37 cellular contexts compared by ENCODE assay signal in the genomic region with DNA sequence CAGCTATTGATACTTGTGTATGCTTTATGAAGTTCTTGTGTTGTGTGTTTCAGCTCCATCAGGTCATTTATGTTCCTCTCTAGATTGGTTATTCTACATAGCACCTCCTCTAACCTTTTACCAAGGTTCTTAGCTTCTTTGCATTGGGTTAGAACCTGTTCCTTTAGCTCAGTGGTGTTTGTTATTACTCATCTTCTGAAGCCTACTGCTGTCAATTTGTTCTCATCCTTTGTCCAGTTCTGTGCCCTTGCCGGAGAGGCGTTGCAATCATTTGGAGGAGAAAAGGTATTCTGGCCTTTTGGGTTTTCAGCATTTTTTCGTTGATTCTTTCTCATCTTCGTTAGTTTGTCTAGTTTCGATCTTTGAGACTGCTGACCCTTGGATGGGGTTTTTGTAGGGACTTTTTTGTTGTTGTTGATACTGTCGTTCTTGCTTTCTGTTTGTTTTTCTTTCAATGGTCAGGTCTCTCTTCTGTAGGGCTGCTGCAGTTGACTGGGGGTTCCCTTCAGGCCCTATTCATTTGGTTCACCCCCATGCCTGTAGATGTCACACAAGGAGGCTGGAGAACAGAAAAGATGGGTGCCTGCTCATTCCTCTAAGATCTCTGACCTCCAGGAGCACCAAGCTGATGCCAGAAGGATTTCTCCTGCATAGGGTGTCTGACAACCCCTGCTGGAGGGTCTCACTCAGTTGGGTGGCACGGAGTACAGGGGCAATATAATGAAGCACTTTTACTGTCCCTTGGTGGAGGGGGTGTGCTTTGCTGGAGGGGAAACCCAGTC. TPM values are rescaled to one million over a fixed set of nuclear protein-coding genes. Genes with fewer than 3 reads are reported as not detected.
DNase-seq lines count a peak whose midpoint lies in the region; ATAC-seq and TF ChIP-seq lines count a peak whose summit lies in the region.
"Had no signal": no experiment of that assay in that cellular context is flagged by ENCODE, and none has a peak within 500 bp of the region (broad histone marks: within the 10 kb centered on the region; RNA-seq: fewer than 3 reads in every experiment).

No MANE protein-coding gene starts in this region.

- peaks cover 1% of the 10 kb centered on the region for H3K4me1 Mint-ChIP-seq in progenitor cell of endocrine pancreas (ENCODE audit: low read depth)
- H3K4me1 Mint-ChIP-seq in osteocyte (ENCODE audit: unreplicated experiment), result no peaks in the 10 kb centered on the region
- H3K4me1 Mint-ChIP-seq: stimulated activated effector memory CD8-positive, alpha-beta T cell treated with anti-CD3 and anti-CD28 coated beads, Interleukin-12 subunit alpha, Interleukin-12 subunit beta, amount 100 ng/mL, for 72 hours; T-helper 17 cell had no signal

- H3K27ac Mint-ChIP-seq in progenitor cell of endocrine pancreas (peak overlapping the region; percentile 31), osteocyte (ENCODE audit: unreplicated experiment) (no peak overlapping the region)
- H3K27ac Mint-ChIP-seq: activated T-cell treated with anti-CD3 and anti-CD28 coated beads, Interleukin-2, amount 50 U/mL, for 72 hours; H9; natural killer cell treated with Interleukin-12 subunit alpha and Interleukin-12 subunit beta and Interleukin-15 and Interleukin-18, amount 100 ng/mL, for 72 hours; stimulated activated effector memory CD8-positive, alpha-beta T cell treated with anti-CD3 and anti-CD28 coated beads, Interleukin-12 subunit alpha, Interleukin-12 subunit beta, amount 100 ng/mL, for 72 hours; T-helper 17 cell had no signal

- peak; percentile 62 for ATAC-seq in GM18870 (IDR thresholded peaks at IDR 0.05; ENCODE audit: unreplicated experiment)
- ATAC-seq in GM21786 (IDR thresholded peaks at IDR 0.05; ENCODE audit: unreplicated experiment), result peak; percentile 54
- peak; percentile 71 for ATAC-seq in HG02938 (IDR thresholded peaks at IDR 0.05; ENCODE audit: unreplicated experiment)
- no peak for ATAC-seq in GM19397 (IDR thresholded peaks at IDR 0.05; ENCODE audit: unreplicated experiment)
- ATAC-seq: activated CD4-positive, CD25-positive, alpha-beta regulatory T cell treated with anti-CD3 and anti-CD28 coated beads, Interleukin-2, amount 50 U/mL, for 24 hours; activated T-cell treated with anti-CD3 and anti-CD28 coated beads, Interleukin-2, amount 50 U/mL, for 72 hours; lower lobe of right lung; natural killer cell treated with Interleukin-12 subunit alpha and Interleukin-12 subunit beta and Interleukin-15 and Interleukin-18, amount 100 ng/mL, for 72 hours; Panc1; stimulated activated effector memory CD8-positive, alpha-beta T cell treated with anti-CD3 and anti-CD28 coated beads, Interleukin-12 subunit alpha, Interleukin-12 subunit beta, amount 100 ng/mL, for 72 hours; T-helper 17 cell had no signal

- no peaks in the 10 kb centered on the region for H3K36me3 Mint-ChIP-seq in progenitor cell of endocrine pancreas (ENCODE audit: insufficient read depth)
- peaks cover 2% of the 10 kb centered on the region for H3K36me3 Mint-ChIP-seq in osteocyte (ENCODE audit: unreplicated experiment)
- H3K36me3 Mint-ChIP-seq: stimulated activated effector memory CD8-positive, alpha-beta T cell treated with anti-CD3 and anti-CD28 coated beads, Interleukin-12 subunit alpha, Interleukin-12 subunit beta, amount 100 ng/mL, for 72 hours had no signal

- H3K9me3 Mint-ChIP-seq in progenitor cell of endocrine pancreas (ENCODE audit: low read depth) (peaks cover 32% of the 10 kb centered on the region), osteocyte (ENCODE audit: unreplicated experiment) (peaks cover 35% of the 10 kb centered on the region)

- H3K27me3 Mint-ChIP-seq in progenitor cell of endocrine pancreas (no peaks in the 10 kb centered on the region), osteocyte (ENCODE audit: unreplicated experiment) (peaks cover 14% of the 10 kb centered on the region)
- H3K27me3 Mint-ChIP-seq: natural killer cell treated with Interleukin-12 subunit alpha and Interleukin-12 subunit beta and Interleukin-15 and Interleukin-18, amount 100 ng/mL, for 72 hours; T-helper 17 cell had no signal

- DNase-seq in progenitor cell of endocrine pancreas (ENCODE audit: low spot score, unreplicated experiment) (no peak), superior temporal gyrus (ENCODE audit: extremely low spot score) (no peak), osteocyte (ENCODE audit: extremely low spot score, unreplicated experiment) (no peak)
- no peak for DNase-seq in activated T-cell treated with anti-CD3 and anti-CD28 coated beads, Interleukin-2, amount 50 U/mL, for 48 hours
- DNase-seq: activated CD4-positive, alpha-beta T cell treated with anti-CD3 and anti-CD28 coated beads, Interleukin-2, amount 50 U/mL, for 4 hours; activated T-cell treated with anti-CD3 and anti-CD28 coated beads, Interleukin-2, amount 50 U/mL, for 72 hours; colonic mucosa; DMS53; effector CD4-positive, alpha-beta T cell; H9; IMR-90; kidney glomerular epithelial cell; lower lobe of right lung; MV-4-11; NCI-H1436 treated with DMSO at 0.1 percent for 48 hours; NCI-H2107; NCI-H345; NCI-H748 treated with DMSO at 0.1 percent for 48 hours; Right ventricle myocardium superior; substantia nigra; T-helper 17 cell; upper lobe of left lung had no signal

- TF ChIP-seq CTCF in progenitor cell of endocrine pancreas (IDR thresholded peaks at IDR 0.05; ENCODE audit: unreplicated experiment) (no peak), osteocyte (IDR thresholded peaks at IDR 0.05) (no peak)

- no peak overlapping the region for H3K4me3 Mint-ChIP-seq in progenitor cell of endocrine pancreas (ENCODE audit: low read depth)
- H3K4me3 Mint-ChIP-seq in osteocyte (ENCODE audit: unreplicated experiment), result no peak overlapping the region
- H3K4me3 Mint-ChIP-seq: activated T-cell treated with anti-CD3 and anti-CD28 coated beads, Interleukin-2, amount 50 U/mL, for 72 hours; H9; natural killer cell treated with Interleukin-12 subunit alpha and Interleukin-12 subunit beta and Interleukin-15 and Interleukin-18, amount 100 ng/mL, for 72 hours; stimulated activated effector memory CD8-positive, alpha-beta T cell treated with anti-CD3 and anti-CD28 coated beads, Interleukin-12 subunit alpha, Interleukin-12 subunit beta, amount 100 ng/mL, for 72 hours; T-helper 17 cell had no signal

RNA-seq across cellular contexts. Expression of gene MUC15, which starts 35.9 kb away (rescaled TPM):
- total RNA-seq in progenitor cell of endocrine pancreas (0.31 and 0.53 TPM in 2 replicates), osteocyte (not detected in 2 replicates)
- total RNA-seq: activated T-cell treated with anti-CD3 and anti-CD28 coated beads, Interleukin-2, amount 50 U/mL, for 72 hours; cardiac muscle cell; fibroblast of lung; H9; IMR-90; LHCN-M2; mononuclear cell; natural killer cell treated with Interleukin-12 subunit alpha and Interleukin-12 subunit beta and Interleukin-15 and Interleukin-18, amount 100 ng/mL, for 72 hours; osteoblast; renal cortical epithelial cell; Right ventricle myocardium superior; skeletal muscle tissue; T-helper 17 cell had no signal
